31 cellular contexts compared by ENCODE assay signal in the genomic region with DNA sequence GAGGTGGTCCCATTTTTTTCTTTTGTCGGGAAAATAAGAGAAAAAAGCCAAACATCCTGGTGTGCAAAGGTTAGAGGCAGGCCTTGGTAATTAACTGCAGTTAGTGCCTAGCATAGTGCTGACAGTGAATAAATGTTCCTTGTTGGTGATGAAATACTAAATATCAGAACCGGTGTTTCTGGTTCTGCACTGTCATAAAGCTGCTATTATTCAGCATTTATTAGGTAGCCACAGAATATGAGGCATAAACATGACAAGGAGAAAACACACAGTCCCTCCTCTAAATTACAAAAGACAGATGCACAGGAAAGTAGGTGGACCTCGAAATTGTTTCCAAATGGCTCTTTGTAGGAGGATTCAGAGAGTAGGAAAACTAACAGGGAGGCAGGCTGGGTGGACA.
DNase-seq lines count a peak whose midpoint lies in the region; ATAC-seq, FAIRE-seq and TF ChIP-seq lines count a peak whose summit lies in the region.
"Had no signal": no experiment of that assay in that cellular context is flagged by ENCODE, and none has a peak within 500 bp of the region (broad histone marks: within the 10 kb centered on the region; RNA-seq: fewer than 3 reads in every experiment).

No MANE protein-coding gene starts in this region.

- CTCF ChIA-PET in Caco-2 (lab: Charles Lee) = no interaction called here
- CTCF ChIA-PET in PC-3 (lab: Charles Lee) = no interaction called here

- no peak overlapping the region for H2AFZ ChIP-seq in PC-3 (ENCODE audit: low read length)
- H2AFZ ChIP-seq in neural progenitor cell (replicated peaks) = no peak overlapping the region

- ATAC-seq in PC-3 (peak; percentile 49), GM18867 (IDR thresholded peaks at IDR 0.05; ENCODE audit: unreplicated experiment) (no peak)
- ATAC-seq: gastroesophageal sphincter, left colon, sciatic nerve had no signal

- H3K27me3 ChIP-seq in Caco-2 (replicated peaks; ENCODE audit: control insufficient read depth, insufficient read depth, low read length) (no peaks in the 10 kb centered on the region), PC-3 (ENCODE audit: low read length) (no peaks in the 10 kb centered on the region), neural progenitor cell (no peaks in the 10 kb centered on the region)
- H3K27me3 ChIP-seq: esophagus muscularis mucosa, gastroesophageal sphincter, hepatocyte, neutrophil, vagina had no signal

- H3K9me3 ChIP-seq in Caco-2 (no peaks in the 10 kb centered on the region), PC-3 (ENCODE audit: low read length) (no peaks in the 10 kb centered on the region), neural progenitor cell (ENCODE audit: low read depth) (no peaks in the 10 kb centered on the region), kidney (ENCODE audit: control insufficient read depth in 1 of 2, low read length in 2 of 2) (no peaks in the 10 kb centered on the region)
- H3K9me3 ChIP-seq: esophagus muscularis mucosa, gastroesophageal sphincter, neutrophil, thoracic aorta, vagina had no signal

- POLR2A ChIA-PET in Caco-2 (lab: Charles Lee) (no interaction called here), PC-3 (lab: Charles Lee; ENCODE audit: unreplicated experiment) (no interaction called here)

- H3K4me2 ChIP-seq in PC-3 (ENCODE audit: low read length) (peak overlapping the region; percentile 34), neural progenitor cell (no peak overlapping the region)
- H3K4me2 ChIP-seq: hepatocyte had no signal

- H3K4me1 ChIP-seq in Caco-2 (peaks cover 38% of the 10 kb centered on the region), PC-3 (ENCODE audit: insufficient read depth, low read length) (peaks cover 47% of the 10 kb centered on the region), neural progenitor cell (peaks cover 45% of the 10 kb centered on the region), kidney (ENCODE audit: control insufficient read depth in 1 of 2, insufficient read depth in 1 of 2, low read depth in 1 of 2, low read length in 2 of 2) (peaks cover 4 to 6% of the 10 kb centered on the region in 2 donors)

- H3K9me2 ChIP-seq in PC-3 (replicated peaks; ENCODE audit: low read length) = no peaks in the 10 kb centered on the region

- H3K36me3 ChIP-seq in Caco-2 (ENCODE audit: control insufficient read depth, insufficient read depth, low read length) (no peaks in the 10 kb centered on the region), PC-3 (ENCODE audit: low read depth, low read length) (no peaks in the 10 kb centered on the region), neural progenitor cell (no peaks in the 10 kb centered on the region), kidney (ENCODE audit: control insufficient read depth in 1 of 2, insufficient read depth in 2 of 2, low read length in 2 of 2) (no peaks in the 10 kb centered on the region)
- H3K36me3 ChIP-seq: esophagus muscularis mucosa, gastroesophageal sphincter, neutrophil, thoracic aorta, vagina had no signal

- no peaks in the 10 kb centered on the region for H3K27me3 Mint-ChIP-seq in Caco-2 (ENCODE audit: insufficient read depth, unreplicated experiment)
- H3K27me3 Mint-ChIP-seq in neural progenitor cell (ENCODE audit: insufficient read depth, low read depth) = no peaks in the 10 kb centered on the region
- H3K27me3 Mint-ChIP-seq: activated CD4-positive, alpha-beta memory T cell treated with anti-CD3 and anti-CD28 coated beads for 36 hours; activated naive CD4-positive, alpha-beta T cell treated with anti-CD3 and anti-CD28 coated beads, Interleukin-2, amount 10 ng/mL, durations not matched to agents 7 days and 5 days; B cell; CD8-positive, alpha-beta memory T cell; progenitor cell of endocrine pancreas had no signal

- TF ChIP-seq CTCF in Caco-2 (IDR thresholded peaks at IDR 0.05; ENCODE audit: insufficient read depth in 1 of 2, low read depth in 1 of 2, low read length in 1 of 2, severe bottlenecking in 1 of 2, unreplicated experiment in 1 of 2) (no peak), PC-3 (conservative IDR thresholded peaks at IDR 0.05; ENCODE audit: low read depth, low read length) (no peak), epithelial cell of esophagus (IDR thresholded peaks at IDR 0.05; ENCODE audit: insufficient read depth, low read depth, low read length, missing control alignments) (no peak), neural progenitor cell (IDR thresholded peaks at IDR 0.05) (no peak), kidney (IDR thresholded peaks at IDR 0.05; ENCODE audit: borderline replicate concordance, extremely low read depth, insufficient read depth) (no peak)

- no peak for FAIRE-seq in kidney (lab: Jason Lieb, UNC)
- FAIRE-seq: colon had no signal

- BruUV-seq in Caco-2 (replicated peaks; lab: Mats Ljungman, UMichigan) = no TSS peak
- BruUV-seq in PC-3 (replicated peaks; lab: Mats Ljungman, UMichigan) = no TSS peak

- no peaks in the 10 kb centered on the region for H4K20me1 ChIP-seq in PC-3 (ENCODE audit: low read length)
- no peaks in the 10 kb centered on the region for H4K20me1 ChIP-seq in neural progenitor cell (ENCODE audit: low read depth)

- H3K4me1 Mint-ChIP-seq in Caco-2 (ENCODE audit: low read depth, unreplicated experiment) = peaks cover 16% of the 10 kb centered on the region
- peaks cover 52% of the 10 kb centered on the region for H3K4me1 Mint-ChIP-seq in neural progenitor cell
- H3K4me1 Mint-ChIP-seq: activated naive CD4-positive, alpha-beta T cell treated with anti-CD3 and anti-CD28 coated beads, Interleukin-2, amount 10 ng/mL, durations not matched to agents 7 days and 5 days; B cell; CD8-positive, alpha-beta memory T cell had no signal

- H3K4me3 ChIP-seq in Caco-2 (ENCODE audit: low read depth, low read length) (no peak overlapping the region), PC-3 (ENCODE audit: low read length) (peak overlapping the region; percentile 0; the same call in 1 of the 2 replicates), epithelial cell of esophagus (ENCODE audit: low read length) (no peak overlapping the region), neural progenitor cell (no peak overlapping the region), kidney (ENCODE audit: low read length in 2 of 2) (no peak overlapping the region)
- H3K4me3 ChIP-seq: esophagus muscularis mucosa, gastroesophageal sphincter, hepatocyte, thoracic aorta, vagina had no signal

- no peaks in the 10 kb centered on the region for H3K36me3 Mint-ChIP-seq in Caco-2 (ENCODE audit: insufficient read depth, unreplicated experiment)
- H3K36me3 Mint-ChIP-seq in neural progenitor cell = no peaks in the 10 kb centered on the region
- H3K36me3 Mint-ChIP-seq: activated CD4-positive, alpha-beta memory T cell treated with anti-CD3 and anti-CD28 coated beads for 36 hours; activated naive CD4-positive, alpha-beta T cell treated with anti-CD3 and anti-CD28 coated beads, Interleukin-2, amount 10 ng/mL, durations not matched to agents 7 days and 5 days had no signal

- H3K9ac ChIP-seq in PC-3 (ENCODE audit: low read length) (no peak overlapping the region), neural progenitor cell (no peak overlapping the region), kidney (ENCODE audit: low read length in 2 of 2) (no peak overlapping the region)

- peak overlapping the region; percentile 45 for H3K27ac Mint-ChIP-seq in Caco-2 (ENCODE audit: unreplicated experiment)
- H3K27ac Mint-ChIP-seq in neural progenitor cell = peak overlapping the region; percentile 40
- H3K27ac Mint-ChIP-seq: activated CD4-positive, alpha-beta memory T cell treated with anti-CD3 and anti-CD28 coated beads for 36 hours; activated naive CD4-positive, alpha-beta T cell treated with anti-CD3 and anti-CD28 coated beads, Interleukin-2, amount 10 ng/mL, durations not matched to agents 7 days and 5 days; B cell; CD8-positive, alpha-beta memory T cell; progenitor cell of endocrine pancreas had no signal

- H3K27ac ChIP-seq in PC-3 (ENCODE audit: low read length) (peak overlapping the region; percentile 52), neural progenitor cell (peak overlapping the region; percentile 79), kidney (ENCODE audit: low read depth in 2 of 2, low read length in 2 of 2) (no peak overlapping the region)
- H3K27ac ChIP-seq: esophagus muscularis mucosa, gastroesophageal sphincter, hepatocyte, neutrophil, thoracic aorta, vagina had no signal

- no peak for DNase-seq in Caco-2
- DNase-seq in PC-3 = peak; percentile 90
- peak; percentile 89 for DNase-seq in epithelial cell of esophagus (ENCODE audit: low read depth)
- no peak for DNase-seq in neural progenitor cell (ENCODE audit: low spot score)
- no peak for DNase-seq in A172 (ENCODE audit: low spot score)
- DNase-seq in kidney = no peak
- DNase-seq in NCI-H1105 (lab: John Stamatoyannopoulos, UW) = no peak
- DNase-seq: activated CD4-positive, alpha-beta memory T cell treated with anti-CD3 and anti-CD28 coated beads for 36 hours; activated CD4-positive, CD25-positive, alpha-beta regulatory T cell treated with anti-CD3 and anti-CD28 coated beads, Interleukin-2, amount 50 U/mL, for 72 hours; activated CD8-positive, alpha-beta memory T cell treated with anti-CD3 and anti-CD28 coated beads, Interleukin-2, amount 50 U/mL, for 4 hours; activated naive CD4-positive, alpha-beta T cell treated with anti-CD3 and anti-CD28 coated beads, Interleukin-2, amount 10 ng/mL, durations not matched to agents 7 days and 5 days; CD8-positive, alpha-beta memory T cell; effector CD4-positive, alpha-beta T cell; GDM1; left colon; NCI-H1694; NCI-H2171 treated with DMSO at 0.1 percent for 48 hours; NCI-H524; stimulated activated CD4-positive, alpha-beta T cell treated with anti-CD3 and anti-CD28 coated beads, Interleukin-15, amount 100 ng/mL, for 24 hours; stimulated activated naive CD4-positive, alpha-beta T cell had no signal

- H3K79me2 ChIP-seq in PC-3 (ENCODE audit: low read length) = no peaks in the 10 kb centered on the region
- no peaks in the 10 kb centered on the region for H3K79me2 ChIP-seq in neural progenitor cell (ENCODE audit: low read depth)
- H3K79me2 ChIP-seq: hepatocyte had no signal

- H3K4me3 Mint-ChIP-seq in Caco-2 (ENCODE audit: unreplicated experiment) (no peak overlapping the region), neural progenitor cell (no peak overlapping the region)
- H3K4me3 Mint-ChIP-seq: activated CD4-positive, alpha-beta memory T cell treated with anti-CD3 and anti-CD28 coated beads for 36 hours; activated naive CD4-positive, alpha-beta T cell treated with anti-CD3 and anti-CD28 coated beads, Interleukin-2, amount 10 ng/mL, durations not matched to agents 7 days and 5 days; B cell; CD8-positive, alpha-beta memory T cell had no signal

- H3K9me3 Mint-ChIP-seq in Caco-2 (ENCODE audit: unreplicated experiment) (no peaks in the 10 kb centered on the region), neural progenitor cell (peaks cover 2% of the 10 kb centered on the region)

- intact Hi-C loops in Caco-2 (cut with micrococcal nuclease; ENCODE audit: unreplicated experiment) = no loop called here
- intact Hi-C loops in PC-3 (cut with micrococcal nuclease) = no loop called here
- intact Hi-C loops in kidney (cut with DNase I) = no loop called here

- H3F3A ChIP-seq in PC-3 (ENCODE audit: low read length, unreplicated experiment) (no peaks in the 10 kb centered on the region), neural progenitor cell (ENCODE audit: low read depth) (peaks cover 28% of the 10 kb centered on the region)

Comparison
In these comparisons a context has a peak if more than half of its experiments do, and no peak if none do; other contexts are left out.
1. DNase-seq: peak in PC-3 (single experiment) and epithelial cell of esophagus (single experiment); none in Caco-2 (0 of 2), neural progenitor cell (single experiment), A172 (single experiment), kidney (single experiment) and NCI-H1105 (single experiment).
2. H3K27ac ChIP-seq: peak in PC-3 (single experiment) and neural progenitor cell (single experiment); none in kidney (0 of 2).